Comparison of ENCODE assay signal across 15 cellular contexts in the genomic region with DNA sequence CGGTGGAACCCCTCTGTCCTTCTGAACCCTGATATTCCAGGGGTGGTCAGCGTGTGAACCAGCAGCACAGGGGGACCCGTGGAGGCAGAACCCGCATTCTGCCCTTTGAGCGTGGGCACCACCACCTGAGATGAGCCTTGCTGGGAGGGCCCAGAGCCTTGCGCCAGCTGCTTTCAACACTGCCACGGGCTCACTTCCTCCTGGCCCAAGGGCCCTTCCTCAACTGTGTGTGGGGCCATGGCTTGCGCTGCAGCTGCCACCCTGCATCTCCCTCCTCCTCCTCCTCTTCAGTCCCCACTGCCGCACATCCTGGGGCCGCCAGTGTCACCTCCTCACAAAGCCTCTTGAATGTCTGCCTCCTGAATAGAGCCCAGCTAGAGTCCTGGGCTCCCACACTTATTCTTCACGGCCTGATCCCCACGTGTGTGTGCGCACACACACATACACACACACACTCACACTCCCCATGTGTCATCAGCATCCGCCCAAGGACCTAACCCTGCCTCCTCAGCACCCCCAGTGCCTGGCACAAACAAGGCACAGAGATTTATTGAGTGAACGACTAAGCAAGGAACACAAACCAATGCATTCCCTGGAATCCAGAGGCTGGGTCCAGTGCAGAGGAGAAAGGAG. TPM values are rescaled to one million over a fixed set of nuclear protein-coding genes. Genes with fewer than 3 reads are reported as not detected.
DNase-seq lines count a peak whose midpoint lies in the region; ATAC-seq, FAIRE-seq and TF ChIP-seq lines count a peak whose summit lies in the region.
"Had no signal": no experiment of that assay in that cellular context is flagged by ENCODE, and none has a peak within 500 bp of the region (broad histone marks: within the 10 kb centered on the region; RNA-seq: fewer than 3 reads in every experiment).

No MANE protein-coding gene starts in this region.

- H3K36me3 ChIP-seq in HepG2 (replicated peaks in 1 of 2; ENCODE audit: control insufficient read depth in 1 of 2, insufficient read depth in 2 of 2, low read length in 2 of 2) (peaks cover 17 to 68% of the 10 kb centered on the region in 2 experiments), brain microvascular endothelial cell (replicated peaks) (peaks cover 36% of the 10 kb centered on the region), GM23248 (ENCODE audit: low read depth) (peaks cover 18% of the 10 kb centered on the region; the same call in 1 of the 2 replicates)

- no peak for TF ChIP-seq EP300 in HepG2 (IDR thresholded peaks at IDR 0.05; ENCODE audit: low read depth in 2 of 2, low read length in 2 of 2)
- TF ChIP-seq EP300 in HepG2 (CRISPR knock-in tag; IDR thresholded peaks at IDR 0.05; ENCODE audit: borderline replicate concordance), result no peak

- peaks cover 5% of the 10 kb centered on the region for H3K79me2 ChIP-seq in HepG2 (ENCODE audit: insufficient read depth, low read length)
- peaks cover 52% of the 10 kb centered on the region for H3K79me2 ChIP-seq in GM23248 (ENCODE audit: insufficient read depth)

- no peak for FAIRE-seq in HepG2 (lab: Jason Lieb, UNC)
- FAIRE-seq: pancreas had no signal

- H3K9me3 Mint-ChIP-seq in stimulated activated naive CD8-positive, alpha-beta T cell treated with anti-CD3 and anti-CD28 coated beads, Interleukin-15, Interleukin-2, amounts not matched to agents 100 ng/mL and 50 ng/mL, for 24 hours, result no peaks in the 10 kb centered on the region
- no peaks in the 10 kb centered on the region for H3K9me3 Mint-ChIP-seq in stimulated activated naive CD8-positive, alpha-beta T cell treated with anti-CD3 and anti-CD28 coated beads, Interleukin-15, amount 100 ng/mL, for 72 hours
- H3K9me3 Mint-ChIP-seq in WTC11, result no peaks in the 10 kb centered on the region
- H3K9me3 Mint-ChIP-seq: central memory CD8-positive, alpha-beta T cell had no signal

- H3K27ac Mint-ChIP-seq in stimulated activated naive CD8-positive, alpha-beta T cell treated with anti-CD3 and anti-CD28 coated beads, Interleukin-15, Interleukin-2, amounts not matched to agents 100 ng/mL and 50 ng/mL, for 24 hours, result peak overlapping the region; percentile 10
- peak overlapping the region in 1 of 2 donors; percentile 84 for H3K27ac Mint-ChIP-seq in stimulated activated naive CD8-positive, alpha-beta T cell treated with anti-CD3 and anti-CD28 coated beads, Interleukin-15, amount 100 ng/mL, for 72 hours
- peak overlapping the region; percentile 61 for H3K27ac Mint-ChIP-seq in WTC11

- CTCF ChIA-PET in WTC11 (lab: Charles Lee) (no interaction called here), HepG2 (lab: Yijun Ruan, JAX; ENCODE audit: low intra/inter-chr PET ratio, low total read pairs) (no interaction called here)

- TF ChIP-seq POLR2A in HepG2 (IDR thresholded peaks at IDR 0.05; ENCODE audit: insufficient read depth in 1 of 2, low read depth in 2 of 2, low read length in 2 of 2), result no peak

- H3K9me3 ChIP-seq in HepG2 (ENCODE audit: low read length) (no peaks in the 10 kb centered on the region), GM23248 (ENCODE audit: low read depth) (no peaks in the 10 kb centered on the region)
- H3K9me3 ChIP-seq: pancreas had no signal

- H3K27me3 ChIP-seq in HepG2 (ENCODE audit: control insufficient read depth in 1 of 2, insufficient read depth in 2 of 2, low read length in 2 of 2) (no peaks in the 10 kb centered on the region; a peak in 1 of 5 replicates), brain microvascular endothelial cell (replicated peaks) (no peaks in the 10 kb centered on the region), GM23248 (replicated peaks; ENCODE audit: insufficient read depth) (no peaks in the 10 kb centered on the region)
- H3K27me3 ChIP-seq: pancreas had no signal

- no peak overlapping the region for H3K9ac ChIP-seq in HepG2 (ENCODE audit: insufficient read depth, low read depth, low read length)
- H3K9ac ChIP-seq in GM23248, result no peak overlapping the region

- H3K9me2 ChIP-seq in GM23248 (ENCODE audit: insufficient read depth), result no peaks in the 10 kb centered on the region

- no peak overlapping the region for H3K4me3 Mint-ChIP-seq in stimulated activated naive CD8-positive, alpha-beta T cell treated with anti-CD3 and anti-CD28 coated beads, Interleukin-15, Interleukin-2, amounts not matched to agents 100 ng/mL and 50 ng/mL, for 24 hours
- H3K4me3 Mint-ChIP-seq in stimulated activated naive CD8-positive, alpha-beta T cell treated with anti-CD3 and anti-CD28 coated beads, Interleukin-15, amount 100 ng/mL, for 72 hours, result no peak overlapping the region
- H3K4me3 Mint-ChIP-seq in WTC11, result no peak overlapping the region
- H3K4me3 Mint-ChIP-seq: central memory CD8-positive, alpha-beta T cell had no signal

- H3K4me3 ChIP-seq in HepG2 (replicated peaks in 1 of 3; ENCODE audit: insufficient read depth in 1 of 3, low read depth in 2 of 3, low read length in 3 of 3) (no peak overlapping the region), brain microvascular endothelial cell (ENCODE audit: low read depth, low read length) (no peak overlapping the region), GM23248 (no peak overlapping the region)
- H3K4me3 ChIP-seq: pancreas had no signal

- POLR2A ChIA-PET in WTC11 (lab: Charles Lee) (no interaction called here), HepG2 (lab: Yijun Ruan, JAX) (interaction anchor here (0.8 kb wide), 1 partner anchor 38 kb away, joined by 3 read pairs; a partner anchor contains a TSS)

- H2AFZ ChIP-seq in HepG2 (ENCODE audit: low read length), result no peak overlapping the region
- no peak overlapping the region for H2AFZ ChIP-seq in GM23248

- peaks cover 43% of the 10 kb centered on the region for H3K36me3 Mint-ChIP-seq in stimulated activated naive CD8-positive, alpha-beta T cell treated with anti-CD3 and anti-CD28 coated beads, Interleukin-15, Interleukin-2, amounts not matched to agents 100 ng/mL and 50 ng/mL, for 24 hours (ENCODE audit: low read depth)
- H3K36me3 Mint-ChIP-seq in WTC11, result peaks cover 56% of the 10 kb centered on the region

- H4K20me1 ChIP-seq in HepG2 (ENCODE audit: insufficient read depth, low read length) (no peaks in the 10 kb centered on the region), GM23248 (ENCODE audit: insufficient read depth) (no peaks in the 10 kb centered on the region)

- H3K27me3 Mint-ChIP-seq in stimulated activated naive CD8-positive, alpha-beta T cell treated with anti-CD3 and anti-CD28 coated beads, Interleukin-15, Interleukin-2, amounts not matched to agents 100 ng/mL and 50 ng/mL, for 24 hours, result no peaks in the 10 kb centered on the region
- no peaks in the 10 kb centered on the region for H3K27me3 Mint-ChIP-seq in stimulated activated naive CD8-positive, alpha-beta T cell treated with anti-CD3 and anti-CD28 coated beads, Interleukin-15, amount 100 ng/mL, for 72 hours
- no peaks in the 10 kb centered on the region for H3K27me3 Mint-ChIP-seq in WTC11 (ENCODE audit: low read depth)
- H3K27me3 Mint-ChIP-seq: central memory CD8-positive, alpha-beta T cell had no signal

- peaks cover 8% of the 10 kb centered on the region; the same call in 1 of the 2 replicates for H3F3A ChIP-seq in GM23248 (ENCODE audit: insufficient read depth)

- H3K27ac ChIP-seq in HepG2 (ENCODE audit: extremely low read length, insufficient read depth, low read length) (no peak overlapping the region), brain microvascular endothelial cell (no peak overlapping the region), GM23248 (no peak overlapping the region)
- H3K27ac ChIP-seq: pancreas had no signal

- intact Hi-C loops in HepG2 (cut with micrococcal nuclease; ENCODE audit: unreplicated experiment), result no loop called here

- ATAC-seq in stimulated activated naive CD8-positive, alpha-beta T cell treated with anti-CD3 and anti-CD28 coated beads, Interleukin-15, amount 100 ng/mL, for 72 hours, result no peak
- no peak for ATAC-seq in WTC11
- no peak for ATAC-seq in HepG2
- ATAC-seq in HG02588 (IDR thresholded peaks at IDR 0.05; ENCODE audit: unreplicated experiment), result no peak

- H3K4me1 ChIP-seq in HepG2 (ENCODE audit: insufficient read depth, low read length), result peaks cover 7% of the 10 kb centered on the region
- H3K4me1 ChIP-seq in GM23248 (ENCODE audit: insufficient read depth), result peaks cover 6% of the 10 kb centered on the region; the same call in 1 of the 2 replicates
- H3K4me1 ChIP-seq: pancreas had no signal

- WGBS in HepG2 (ENCODE audit: low lambda C conversion rate), result 98% methylated on average over 13 of the region's 15 CpGs
- WGBS in GM23248 (ENCODE audit: low coverage in 1 of 2, low lambda C conversion rate in 2 of 2, missing lambda C conversion rate in 2 of 2), 2 experiments, result 80 to 82% methylated on average over 14 to 15 of the region's 15 CpGs

- TF ChIP-seq RAD21 in HepG2 (CRISPR knock-in tag; IDR thresholded peaks at IDR 0.05), result no peak

- in situ Hi-C loops in HepG2 (cut with HindIII; ENCODE audit: extremely low pct_ligation_motif_present, low pct_unique_long_range_greater_than_20kb) (loop anchor here (5.0 kb wide), 1 partner anchor 52 kb away; no protein-coding TSS in a partner anchor), brain microvascular endothelial cell (cut with HindIII; ENCODE audit: low pct_ligation_motif_present, low sequenced_read_pairs) (no loop called here), GM23248 (cut with MboI) (no loop called here)

- no TSS peak for BruUV-seq in HepG2 (replicated peaks; lab: Mats Ljungman, UMichigan)

- H3K4me2 ChIP-seq in HepG2 (ENCODE audit: low read depth, low read length) (no peak overlapping the region), GM23248 (ENCODE audit: unreplicated experiment) (no peak overlapping the region)

- H3K4me1 Mint-ChIP-seq in stimulated activated naive CD8-positive, alpha-beta T cell treated with anti-CD3 and anti-CD28 coated beads, Interleukin-15, Interleukin-2, amounts not matched to agents 100 ng/mL and 50 ng/mL, for 24 hours (ENCODE audit: low read depth), result no peaks in the 10 kb centered on the region
- peaks cover 29% of the 10 kb centered on the region for H3K4me1 Mint-ChIP-seq in stimulated activated naive CD8-positive, alpha-beta T cell treated with anti-CD3 and anti-CD28 coated beads, Interleukin-15, amount 100 ng/mL, for 72 hours
- H3K4me1 Mint-ChIP-seq in WTC11, result no peaks in the 10 kb centered on the region

- no peak for DNase-seq in stimulated activated naive CD8-positive, alpha-beta T cell treated with anti-CD3 and anti-CD28 coated beads, Interleukin-15, amount 100 ng/mL, for 72 hours
- no peak for DNase-seq in WTC11 (ENCODE audit: low spot score)
- no peak for DNase-seq in HepG2 (ENCODE audit: low spot score)
- no peak for DNase-seq in brain microvascular endothelial cell
- no peak for DNase-seq in GM23248
- no peak for DNase-seq in NCI-H774 (lab: John Stamatoyannopoulos, UW)
- DNase-seq: activated CD4-positive, CD25-positive, alpha-beta regulatory T cell; erythroblast; KBM-7; mammary epithelial cell; NCI-H2029 had no signal

- TF ChIP-seq CTCF in WTC11 (IDR thresholded peaks at IDR 0.05), result no peak
- no peak for TF ChIP-seq CTCF in HepG2 (CRISPR knock-in tag; IDR thresholded peaks at IDR 0.05)
- no peak for TF ChIP-seq CTCF in brain microvascular endothelial cell (IDR thresholded peaks at IDR 0.05; ENCODE audit: low read depth, low read length, missing control alignments)

RNA-seq across cellular contexts. Expression of a gene that starts 26.9 kb away (rescaled TPM):
- 86.2 to 90.3 TPM (median 87.8 TPM) in 3 replicates for total RNA-seq in WTC11 (2021)
- 18.0 and 26.7 TPM in 2 replicates for total RNA-seq in HepG2 (2016; rRNA removed; fragmentation: Illumina TruSeq; extraction: Trizol)
- 44.8 and 45.5 TPM in 2 replicates for total RNA-seq in HepG2 (2016; cell fraction: cytosol; rRNA removed; fragmentation: Illumina TruSeq; extraction: Trizol; ENCODE audit: low read depth)
- 18.4 and 20.4 TPM in 2 replicates for total RNA-seq in HepG2 (2016; cell fraction: insoluble cytoplasmic fraction; rRNA removed; fragmentation: Illumina TruSeq; extraction: Trizol)
- 36.3 and 50.1 TPM in 2 replicates for total RNA-seq in HepG2 (2016; cell fraction: membrane; rRNA removed; fragmentation: Illumina TruSeq; extraction: Trizol)
- total RNA-seq in HepG2 (2016; cell fraction: nucleus; rRNA removed; fragmentation: Illumina TruSeq; extraction: Trizol), result 6.1 and 8.2 TPM in 2 replicates
- 5.2 and 7.0 TPM in 2 replicates for polyA plus RNA-seq in HepG2 (2011; rRNA removed)
- polyA plus RNA-seq in HepG2 (2011; cell fraction: cytosol; rRNA removed), result 9.2 and 27.5 TPM in 2 replicates
- polyA plus RNA-seq in HepG2 (2011; cell fraction: nucleus; rRNA removed), result 8.8 and 9.4 TPM in 2 replicates
- 2.5 and 4.4 TPM in 2 replicates for polyA plus RNA-seq in HepG2 (2012)
- polyA plus RNA-seq in HepG2 (2016; cell fraction: cytosol; fragmentation: Illumina TruSeq; extraction: Trizol; ENCODE audit: low read depth), result 46.7 and 50.4 TPM in 2 replicates
- 13.9 and 21.8 TPM in 2 replicates for polyA plus RNA-seq in HepG2 (2016; cell fraction: insoluble cytoplasmic fraction; fragmentation: Illumina TruSeq; extraction: Trizol; ENCODE audit: low read depth)
- 29.2 and 30.8 TPM in 2 replicates for polyA plus RNA-seq in HepG2 (2016; cell fraction: membrane; fragmentation: Illumina TruSeq; extraction: Trizol; ENCODE audit: low read depth)
- 13.4 and 18.2 TPM in 2 replicates for polyA plus RNA-seq in HepG2 (2016; cell fraction: nucleus; fragmentation: Illumina TruSeq; extraction: Trizol; ENCODE audit: insufficient read depth, low read depth)
- 9.5 and 9.9 TPM in 2 replicates for polyA minus RNA-seq in HepG2 (2011; rRNA and poly(A)+ RNA removed; ENCODE audit: low replicate concordance)
- polyA minus RNA-seq in HepG2 (2011; cell fraction: cytosol; rRNA and poly(A)+ RNA removed), result 3.5 and 4.8 TPM in 2 replicates
- polyA minus RNA-seq in HepG2 (2011; cell fraction: nucleus; rRNA and poly(A)+ RNA removed), result 1.1 and 2.2 TPM in 2 replicates
- 21.7 and 23.8 TPM in 2 replicates for total RNA-seq in GM23248 (2014; rRNA removed; shearing (Covaris generic))
- 57.8 and 64.1 TPM in 2 replicates for polyA plus RNA-seq in GM23248 (2016; fragmentation: Nextera tagmentation; extraction: Ambion mirVana)

RNA-seq across cellular contexts. Expression of a gene that starts 38.3 kb away (rescaled TPM):
- total RNA-seq in WTC11 (2021) (67.2 to 75.5 TPM (median 73.2 TPM) in 3 replicates), HepG2 (2016; rRNA removed; fragmentation: Illumina TruSeq; extraction: Trizol) (10.7 and 11.2 TPM in 2 replicates)
- total RNA-seq in HepG2 (2016; cell fraction: cytosol; rRNA removed; fragmentation: Illumina TruSeq; extraction: Trizol; ENCODE audit: low read depth), result 1.5 and 1.6 TPM in 2 replicates
- 9.3 and 12.3 TPM in 2 replicates for total RNA-seq in HepG2 (2016; cell fraction: insoluble cytoplasmic fraction; rRNA removed; fragmentation: Illumina TruSeq; extraction: Trizol)
- total RNA-seq in HepG2 (2016; cell fraction: membrane; rRNA removed; fragmentation: Illumina TruSeq; extraction: Trizol), result 5.3 and 5.7 TPM in 2 replicates
- 13.6 and 15.3 TPM in 2 replicates for total RNA-seq in HepG2 (2016; cell fraction: nucleus; rRNA removed; fragmentation: Illumina TruSeq; extraction: Trizol)
- polyA plus RNA-seq in HepG2 (2011; rRNA removed) (1.8 and 2.7 TPM in 2 replicates), GM23248 (2016; fragmentation: Nextera tagmentation; extraction: Ambion mirVana) (6.0 and 7.0 TPM in 2 replicates)
- polyA plus RNA-seq in HepG2 (2011; cell fraction: cytosol; rRNA removed), result 1.0 and 1.3 TPM in 2 replicates
- 6.8 and 8.8 TPM in 2 replicates for polyA plus RNA-seq in HepG2 (2011; cell fraction: nucleus; rRNA removed)
- polyA plus RNA-seq in HepG2 (2012), result 9.4 and 14.6 TPM in 2 replicates
- 0.51 and 0.61 TPM in 2 replicates for polyA plus RNA-seq in HepG2 (2016; cell fraction: cytosol; fragmentation: Illumina TruSeq; extraction: Trizol; ENCODE audit: low read depth)
- polyA plus RNA-seq in HepG2 (2016; cell fraction: insoluble cytoplasmic fraction; fragmentation: Illumina TruSeq; extraction: Trizol; ENCODE audit: low read depth), result 9.8 and 11.1 TPM in 2 replicates
- 1.3 and 1.9 TPM in 2 replicates for polyA plus RNA-seq in HepG2 (2016; cell fraction: membrane; fragmentation: Illumina TruSeq; extraction: Trizol; ENCODE audit: low read depth)
- 27.0 and 29.7 TPM in 2 replicates for polyA plus RNA-seq in HepG2 (2016; cell fraction: nucleus; fragmentation: Illumina TruSeq; extraction: Trizol; ENCODE audit: insufficient read depth, low read depth)
- polyA minus RNA-seq in HepG2 (2011; rRNA and poly(A)+ RNA removed; ENCODE audit: low replicate concordance), result 7.1 and 12.2 TPM in 2 replicates
- polyA minus RNA-seq in HepG2 (2011; cell fraction: cytosol; rRNA and poly(A)+ RNA removed), result 4.8 and 6.7 TPM in 2 replicates
- polyA minus RNA-seq in HepG2 (2011; cell fraction: nucleus; rRNA and poly(A)+ RNA removed), result 7.2 and 8.1 TPM in 2 replicates
- 9.1 and 9.9 TPM in 2 replicates for total RNA-seq in GM23248 (2014; rRNA removed; shearing (Covaris generic))

RNA-seq across cellular contexts. Expression of a gene that starts 55.3 kb away (rescaled TPM):
- total RNA-seq in WTC11 (2021) (215 to 224 TPM (median 221 TPM) in 3 replicates), HepG2 (2016; rRNA removed; fragmentation: Illumina TruSeq; extraction: Trizol) (197 and 250 TPM in 2 replicates)
- 27.4 and 28.3 TPM in 2 replicates for total RNA-seq in HepG2 (2016; cell fraction: cytosol; rRNA removed; fragmentation: Illumina TruSeq; extraction: Trizol; ENCODE audit: low read depth)
- 203 and 249 TPM in 2 replicates for total RNA-seq in HepG2 (2016; cell fraction: insoluble cytoplasmic fraction; rRNA removed; fragmentation: Illumina TruSeq; extraction: Trizol)
- total RNA-seq in HepG2 (2016; cell fraction: membrane; rRNA removed; fragmentation: Illumina TruSeq; extraction: Trizol), result 68.8 and 71.8 TPM in 2 replicates
- 79.5 and 90.1 TPM in 2 replicates for total RNA-seq in HepG2 (2016; cell fraction: nucleus; rRNA removed; fragmentation: Illumina TruSeq; extraction: Trizol)
- polyA plus RNA-seq in HepG2 (2011; rRNA removed) (73.2 and 87.6 TPM in 2 replicates), GM23248 (2016; fragmentation: Nextera tagmentation; extraction: Ambion mirVana) (143 and 154 TPM in 2 replicates)
- polyA plus RNA-seq in HepG2 (2011; cell fraction: cytosol; rRNA removed), result 88.2 and 89.6 TPM in 2 replicates
- 26.8 and 31.7 TPM in 2 replicates for polyA plus RNA-seq in HepG2 (2011; cell fraction: nucleus; rRNA removed)
- polyA plus RNA-seq in HepG2 (2012), result 92.3 and 105 TPM in 2 replicates
- 24.4 and 24.9 TPM in 2 replicates for polyA plus RNA-seq in HepG2 (2016; cell fraction: cytosol; fragmentation: Illumina TruSeq; extraction: Trizol; ENCODE audit: low read depth)
- 266 and 269 TPM in 2 replicates for polyA plus RNA-seq in HepG2 (2016; cell fraction: insoluble cytoplasmic fraction; fragmentation: Illumina TruSeq; extraction: Trizol; ENCODE audit: low read depth)
- polyA plus RNA-seq in HepG2 (2016; cell fraction: membrane; fragmentation: Illumina TruSeq; extraction: Trizol; ENCODE audit: low read depth), result 52.5 and 52.7 TPM in 2 replicates
- 107 and 114 TPM in 2 replicates for polyA plus RNA-seq in HepG2 (2016; cell fraction: nucleus; fragmentation: Illumina TruSeq; extraction: Trizol; ENCODE audit: insufficient read depth, low read depth)
- polyA minus RNA-seq in HepG2 (2011; rRNA and poly(A)+ RNA removed; ENCODE audit: low replicate concordance), result 68.8 and 79.3 TPM in 2 replicates
- 36.7 and 40.2 TPM in 2 replicates for polyA minus RNA-seq in HepG2 (2011; cell fraction: cytosol; rRNA and poly(A)+ RNA removed)
- 15.1 and 20.1 TPM in 2 replicates for polyA minus RNA-seq in HepG2 (2011; cell fraction: nucleus; rRNA and poly(A)+ RNA removed)
- 132 and 177 TPM in 2 replicates for total RNA-seq in GM23248 (2014; rRNA removed; shearing (Covaris generic))

RNA-seq across cellular contexts. Expression of a gene that starts 55.7 kb away (rescaled TPM):
- total RNA-seq in WTC11 (2021) (6.8 to 11.1 TPM (median 10.3 TPM) in 3 replicates), HepG2 (2016; rRNA removed; fragmentation: Illumina TruSeq; extraction: Trizol) (0.29 and 0.35 TPM in 2 replicates)
- 0.26 and 0.51 TPM in 2 replicates for total RNA-seq in HepG2 (2016; cell fraction: cytosol; rRNA removed; fragmentation: Illumina TruSeq; extraction: Trizol; ENCODE audit: low read depth)
- 0.16 and 0.30 TPM in 2 replicates for total RNA-seq in HepG2 (2016; cell fraction: insoluble cytoplasmic fraction; rRNA removed; fragmentation: Illumina TruSeq; extraction: Trizol)
- total RNA-seq in HepG2 (2016; cell fraction: membrane; rRNA removed; fragmentation: Illumina TruSeq; extraction: Trizol), result 0.59 and 0.76 TPM in 2 replicates
- total RNA-seq in HepG2 (2016; cell fraction: nucleus; rRNA removed; fragmentation: Illumina TruSeq; extraction: Trizol), result not detected in 2 replicates
- polyA plus RNA-seq in HepG2 (2011; rRNA removed) (2.9 and 3.9 TPM in 2 replicates), GM23248 (2016; fragmentation: Nextera tagmentation; extraction: Ambion mirVana) (21.1 and 23.2 TPM in 2 replicates)
- 2.3 and 4.0 TPM in 2 replicates for polyA plus RNA-seq in HepG2 (2011; cell fraction: cytosol; rRNA removed)
- 13.1 and 15.5 TPM in 2 replicates for polyA plus RNA-seq in HepG2 (2011; cell fraction: nucleus; rRNA removed)
- 1.2 and 2.2 TPM in 2 replicates for polyA plus RNA-seq in HepG2 (2012)
- polyA plus RNA-seq in HepG2 (2016; cell fraction: cytosol; fragmentation: Illumina TruSeq; extraction: Trizol; ENCODE audit: low read depth), result 0.76 and 1.1 TPM in 2 replicates
- 0.19 and 0.53 TPM in 2 replicates for polyA plus RNA-seq in HepG2 (2016; cell fraction: insoluble cytoplasmic fraction; fragmentation: Illumina TruSeq; extraction: Trizol; ENCODE audit: low read depth)
- polyA plus RNA-seq in HepG2 (2016; cell fraction: membrane; fragmentation: Illumina TruSeq; extraction: Trizol; ENCODE audit: low read depth), result 0.69 and 1.1 TPM in 2 replicates
- polyA plus RNA-seq in HepG2 (2016; cell fraction: nucleus; fragmentation: Illumina TruSeq; extraction: Trizol; ENCODE audit: insufficient read depth, low read depth), result 1.2 TPM in 1 of 2 replicates, not detected in the other
- 0.70 and 4.4 TPM in 2 replicates for polyA minus RNA-seq in HepG2 (2011; rRNA and poly(A)+ RNA removed; ENCODE audit: low replicate concordance)
- 1.1 and 2.8 TPM in 2 replicates for polyA minus RNA-seq in HepG2 (2011; cell fraction: cytosol; rRNA and poly(A)+ RNA removed)
- 0.99 and 1.8 TPM in 2 replicates for polyA minus RNA-seq in HepG2 (2011; cell fraction: nucleus; rRNA and poly(A)+ RNA removed)
- total RNA-seq in GM23248 (2014; rRNA removed; shearing (Covaris generic)), result 8.6 and 10.6 TPM in 2 replicates
